Comparison of ENCODE assay signal across 1 cellular context in genomic region chr6:154457046-154457713, GRCh38.
A peak's percentile ranks its signal among the peaks of the same experiment; 100 is the strongest.
TF ChIP-seq lines count a peak whose summit lies in the region.

No MANE protein-coding gene starts in this region.

TF ChIP-seq in K562, 482 proteins besides CTCF, POLR2A, EP300 and RAD21 (continued from another document):
- TF ChIP-seq ATF3 (IDR thresholded peaks at IDR 0.05) (peak; percentile 81), ATF3 (CRISPR knock-in tag; conservative IDR thresholded peaks at IDR 0.05) (no peak), ZNF561 (CRISPR knock-in tag; conservative IDR thresholded peaks at IDR 0.05) (no peak), MEIS2 (IDR thresholded peaks at IDR 0.05; ENCODE audit: partially characterized antibody) (peak; percentile 42)
TF ChIP-seq in K562: peak in this region for 4.
